26 cellular contexts compared by ENCODE assay signal in genomic region chr20:416950-417800, GRCh38. TPM values are rescaled to one million over a fixed set of nuclear protein-coding genes. Genes with fewer than 3 reads are reported as not detected.
A peak's percentile ranks its signal among the peaks of the same experiment; 100 is the strongest.
DNase-seq lines count a peak whose midpoint lies in the region; ATAC-seq and TF ChIP-seq lines count a peak whose summit lies in the region.
"Had no signal": no experiment of that assay in that cellular context is flagged by ENCODE, and none has a peak within 500 bp of the region (broad histone marks: within the 10 kb centered on the region; RNA-seq: fewer than 3 reads in every experiment).

No MANE protein-coding gene starts in this region.

- H4K20me1 ChIP-seq in SK-N-SH (ENCODE audit: insufficient read depth) = peaks cover 11% of the 10 kb centered on the region

- TF ChIP-seq RAD21 in SK-N-SH (IDR thresholded peaks at IDR 0.05; ENCODE audit: low read length) = no peak

- H3K27me3 ChIP-seq in SK-N-SH (ENCODE audit: insufficient read depth) = no peaks in the 10 kb centered on the region
- H3K27me3 ChIP-seq: breast epithelium, dorsolateral prefrontal cortex, gastroesophageal sphincter, pancreas had no signal

- TF ChIP-seq CTCF in SK-N-SH (IDR thresholded peaks at IDR 0.05) = no peak

- peaks cover 32 to 39% of the 10 kb centered on the region in 2 experiments for H3K36me3 ChIP-seq in SK-N-SH (replicated peaks in 1 of 2; ENCODE audit: control insufficient read depth in 1 of 2, insufficient read depth in 2 of 2, low read length in 1 of 2)
- H3K36me3 ChIP-seq: breast epithelium had no signal

- CTCF ChIA-PET in SK-N-SH (lab: Yijun Ruan, JAX) = interaction anchor here (0.7 to 3.9 kb wide), 2 partner anchors 14 to 63 kb away, joined by 4 to 15 read pairs; no protein-coding TSS in a partner anchor

- no peak overlapping the region for H3K4me3 ChIP-seq in SK-N-SH (ENCODE audit: low read depth in 2 of 2, low read length in 1 of 2)
- H3K4me3 ChIP-seq: breast epithelium, dorsolateral prefrontal cortex, gastroesophageal sphincter, mucosa of descending colon, pancreas, thoracic aorta had no signal

- no peak overlapping the region for H3K4me2 ChIP-seq in SK-N-SH

- no peaks in the 10 kb centered on the region for H3K9me3 ChIP-seq in SK-N-SH
- H3K9me3 ChIP-seq: breast epithelium, gastroesophageal sphincter, mucosa of descending colon, pancreas, thoracic aorta had no signal

- no peak overlapping the region for H3K9ac ChIP-seq in SK-N-SH

- no peaks in the 10 kb centered on the region for H3K4me1 ChIP-seq in SK-N-SH (ENCODE audit: control insufficient read depth in 1 of 2, insufficient read depth in 2 of 2, low read depth in 1 of 2, low read length in 1 of 2)
- H3K4me1 ChIP-seq: breast epithelium, pancreas had no signal

- WGBS in SK-N-SH (ENCODE audit: low lambda C conversion rate) = 90% methylated on average over 13 of the region's 13 CpGs

- peaks cover 33% of the 10 kb centered on the region for H3K79me2 ChIP-seq in SK-N-SH (ENCODE audit: insufficient read depth)

- no peak for ATAC-seq in activated CD4-positive, CD25-positive, alpha-beta regulatory T cell treated with anti-CD3 and anti-CD28 coated beads, Interleukin-2, amount 50 U/mL, for 24 hours
- ATAC-seq: gastroesophageal sphincter; mucosa of descending colon; Panc1; stimulated activated naive CD8-positive, alpha-beta T cell treated with anti-CD3 and anti-CD28 coated beads, Interleukin-15, Interleukin-2, amounts not matched to agents 100 U/mL and 50 U/mL, for 24 hours had no signal

- H3K27ac ChIP-seq in epithelial cell of prostate (peak overlapping the region; percentile 34), SK-N-SH (ENCODE audit: low read depth in 2 of 2, low read length in 1 of 2) (no peak overlapping the region)
- H3K27ac ChIP-seq: breast epithelium, dorsolateral prefrontal cortex, gastroesophageal sphincter, thoracic aorta had no signal

- H3K9me2 ChIP-seq in SK-N-SH = no peaks in the 10 kb centered on the region

- H3F3A ChIP-seq in SK-N-SH (replicated peaks; ENCODE audit: insufficient read depth) = peaks cover 4% of the 10 kb centered on the region

- no peak for TF ChIP-seq EP300 in SK-N-SH (IDR thresholded peaks at IDR 0.05; ENCODE audit: borderline replicate concordance in 1 of 2, low read depth in 1 of 2, low read length in 1 of 2)

- no peak overlapping the region for H2AFZ ChIP-seq in SK-N-SH (ENCODE audit: low read depth)

- POLR2A ChIA-PET in SK-N-SH (lab: Yijun Ruan, JAX) = no interaction called here

- peak; percentile 43 for DNase-seq in activated effector memory CD4-positive, alpha-beta T cell treated with anti-CD3 and anti-CD28 coated beads, Interleukin-2, amount 50 U/mL, for 16 hours
- no peak for DNase-seq in activated effector memory CD4-positive, alpha-beta T cell treated with Interleukin-2 at 50 U/mL for 16 hours
- DNase-seq in NCI-H524 treated with DMSO at 0.1 percent for 48 hours (lab: John Stamatoyannopoulos, UW) (peak; percentile 24), epithelial cell of prostate (ENCODE audit: low read depth, low spot score) (no peak), HuH-7 (ENCODE audit: low spot score) (no peak), SK-N-SH (no peak)
- DNase-seq: activated naive CD4-positive, alpha-beta T cell treated with anti-CD3 and anti-CD28 coated beads, Interleukin-2, amount 10 ng/mL, durations not matched to agents 7 days and 5 days; activated T-cell treated with anti-CD3 and anti-CD28 coated beads, Interleukin-2, amount 50 U/mL, for 48 hours; DMS53; dorsolateral prefrontal cortex; H7; hippocampal formation; Kasumi-1; mucosa of descending colon; NCI-H1417 treated with DMSO at 0.1 percent for 48 hours; NCI-H2029 treated with DMSO at 0.1 percent for 48 hours; NCI-H526 treated with DMSO at 0.1 percent for 48 hours; SHP77 treated with DMSO at 0.1 percent for 48 hours; small intestine; stimulated activated naive CD8-positive, alpha-beta T cell treated with anti-CD3 and anti-CD28 coated beads, Interleukin-15, Interleukin-2, amounts not matched to agents 100 U/mL and 50 U/mL, for 24 hours had no signal

TF ChIP-seq in SK-N-SH, 30 proteins besides CTCF, POLR2A, EP300 and RAD21:
- no peak for TF ChIP-seq SMC3 (IDR thresholded peaks at IDR 0.05; ENCODE audit: low read depth, low read length)
- no peak for TF ChIP-seq EZH2phosphoT487 (IDR thresholded peaks at IDR 0.05; ENCODE audit: borderline replicate concordance, low read depth)
- TF ChIP-seq TAF1 (IDR thresholded peaks at IDR 0.05; ENCODE audit: borderline replicate concordance, low read depth, low read length) = no peak
- no peak for TF ChIP-seq YY1 (IDR thresholded peaks at IDR 0.05; ENCODE audit: low read depth)
- TF ChIP-seq RXRA (IDR thresholded peaks at IDR 0.05; ENCODE audit: borderline replicate concordance, low read depth) = no peak
- TF ChIP-seq, protein P1, sequence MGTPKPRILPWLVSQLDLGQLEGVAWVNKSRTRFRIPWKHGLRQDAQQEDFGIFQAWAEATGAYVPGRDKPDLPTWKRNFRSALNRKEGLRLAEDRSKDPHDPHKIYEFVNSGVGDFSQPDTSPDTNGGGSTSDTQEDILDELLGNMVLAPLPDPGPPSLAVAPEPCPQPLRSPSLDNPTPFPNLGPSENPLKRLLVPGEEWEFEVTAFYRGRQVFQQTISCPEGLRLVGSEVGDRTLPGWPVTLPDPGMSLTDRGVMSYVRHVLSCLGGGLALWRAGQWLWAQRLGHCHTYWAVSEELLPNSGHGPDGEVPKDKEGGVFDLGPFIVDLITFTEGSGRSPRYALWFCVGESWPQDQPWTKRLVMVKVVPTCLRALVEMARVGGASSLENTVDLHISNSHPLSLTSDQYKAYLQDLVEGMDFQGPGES (IDR thresholded peaks at IDR 0.05; ENCODE audit: low read depth, low read length) = no peak
- TF ChIP-seq, protein P2, sequence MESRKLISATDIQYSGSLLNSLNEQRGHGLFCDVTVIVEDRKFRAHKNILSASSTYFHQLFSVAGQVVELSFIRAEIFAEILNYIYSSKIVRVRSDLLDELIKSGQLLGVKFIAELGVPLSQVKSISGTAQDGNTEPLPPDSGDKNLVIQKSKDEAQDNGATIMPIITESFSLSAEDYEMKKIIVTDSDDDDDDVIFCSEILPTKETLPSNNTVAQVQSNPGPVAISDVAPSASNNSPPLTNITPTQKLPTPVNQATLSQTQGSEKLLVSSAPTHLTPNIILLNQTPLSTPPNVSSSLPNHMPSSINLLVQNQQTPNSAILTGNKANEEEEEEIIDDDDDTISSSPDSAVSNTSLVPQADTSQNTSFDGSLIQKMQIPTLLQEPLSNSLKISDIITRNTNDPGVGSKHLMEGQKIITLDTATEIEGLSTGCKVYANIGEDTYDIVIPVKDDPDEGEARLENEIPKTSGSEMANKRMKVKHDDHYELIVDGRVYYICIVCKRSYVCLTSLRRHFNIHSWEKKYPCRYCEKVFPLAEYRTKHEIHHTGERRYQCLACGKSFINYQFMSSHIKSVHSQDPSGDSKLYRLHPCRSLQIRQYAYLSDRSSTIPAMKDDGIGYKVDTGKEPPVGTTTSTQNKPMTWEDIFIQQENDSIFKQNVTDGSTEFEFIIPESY (IDR thresholded peaks at IDR 0.05; ENCODE audit: borderline replicate concordance, low read depth) = no peak

RNA-seq across cellular contexts. Expression of gene RBCK1, which starts 9.1 kb away (rescaled TPM):
- polyA plus RNA-seq in SK-N-SH (2012; rRNA removed) = 94.3 and 105 TPM in 2 replicates
- polyA plus RNA-seq in SK-N-SH (2012; cell fraction: cytosol; rRNA removed) = 55.2 and 70.2 TPM in 2 replicates
- 264 and 271 TPM in 2 replicates for polyA plus RNA-seq in SK-N-SH (2012; cell fraction: nucleus; rRNA removed)

RNA-seq across cellular contexts. Expression of gene TRIB3, which starts 36.6 kb away (rescaled TPM):
- 13.2 and 16.6 TPM in 2 replicates for polyA plus RNA-seq in SK-N-SH (2012; rRNA removed)
- 7.2 and 12.0 TPM in 2 replicates for polyA plus RNA-seq in SK-N-SH (2012; cell fraction: cytosol; rRNA removed)
- 14.4 and 14.8 TPM in 2 replicates for polyA plus RNA-seq in SK-N-SH (2012; cell fraction: nucleus; rRNA removed)

RNA-seq across cellular contexts. Expression of gene TBC1D20, which starts 45.2 kb away (rescaled TPM):
- polyA plus RNA-seq in SK-N-SH (2012; rRNA removed) = 27.7 and 37.7 TPM in 2 replicates
- polyA plus RNA-seq in SK-N-SH (2012; cell fraction: cytosol; rRNA removed) = 23.1 and 27.8 TPM in 2 replicates
- 42.6 and 45.1 TPM in 2 replicates for polyA plus RNA-seq in SK-N-SH (2012; cell fraction: nucleus; rRNA removed)

Comparison
In these comparisons a context has a peak if more than half of its experiments do, and no peak if none do; other contexts are left out.
1. DNase-seq: peak in activated effector memory CD4-positive, alpha-beta T cell treated with anti-CD3 and anti-CD28 coated beads, Interleukin-2, amount 50 U/mL, for 16 hours (single experiment) and NCI-H524 treated with DMSO at 0.1 percent for 48 hours (single experiment); none in activated effector memory CD4-positive, alpha-beta T cell treated with Interleukin-2 at 50 U/mL for 16 hours (single experiment), epithelial cell of prostate (single experiment), HuH-7 (single experiment) and SK-N-SH (single experiment).